ENCODE assay signal across 1 cellular context in the genomic region with DNA sequence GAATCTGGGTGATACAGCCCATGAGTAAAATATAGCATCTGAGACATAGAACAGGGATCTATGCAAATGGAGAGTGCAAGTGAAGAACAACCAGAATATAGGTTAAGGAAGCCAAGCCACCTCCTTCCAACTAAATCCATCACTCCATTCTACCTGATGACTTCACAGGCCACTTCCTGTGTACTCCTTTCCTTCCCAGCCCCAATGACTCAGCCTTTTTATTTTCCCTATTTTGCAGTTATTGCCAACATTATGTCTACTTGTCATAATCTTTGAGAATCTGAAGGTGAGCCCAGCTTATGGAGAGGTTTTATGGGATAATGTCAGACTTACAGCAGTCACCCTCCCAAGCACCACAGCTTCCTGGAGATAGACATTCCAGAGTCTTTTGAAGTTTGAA.
TF ChIP-seq lines count a peak whose summit lies in the region.

No MANE protein-coding gene starts in this region.

TF ChIP-seq in K562, 482 proteins besides CTCF, POLR2A, EP300 and RAD21 (continued from another document):
- TF ChIP-seq, protein P1, sequence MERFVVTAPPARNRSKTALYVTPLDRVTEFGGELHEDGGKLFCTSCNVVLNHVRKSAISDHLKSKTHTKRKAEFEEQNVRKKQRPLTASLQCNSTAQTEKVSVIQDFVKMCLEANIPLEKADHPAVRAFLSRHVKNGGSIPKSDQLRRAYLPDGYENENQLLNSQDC (CRISPR knock-in tag; IDR thresholded peaks at IDR 0.05), result no peak
- TF ChIP-seq MAFF (IDR thresholded peaks at IDR 0.05; ENCODE audit: low read length), result peak; percentile 11; the same call in 1 of the 2 replicates
- TF ChIP-seq MAFG (tag; conservative IDR thresholded peaks at IDR 0.05), result peak; percentile 70
- TF ChIP-seq GABPA (tag; conservative IDR thresholded peaks at IDR 0.05; ENCODE audit: low read depth), result peak; percentile 51
- TF ChIP-seq TGIF2 (CRISPR knock-in tag; IDR thresholded peaks at IDR 0.05), result no peak
- peak; percentile 83 for TF ChIP-seq NFE2 (IDR thresholded peaks at IDR 0.05; ENCODE audit: low read depth)
- TF ChIP-seq, protein P2, sequence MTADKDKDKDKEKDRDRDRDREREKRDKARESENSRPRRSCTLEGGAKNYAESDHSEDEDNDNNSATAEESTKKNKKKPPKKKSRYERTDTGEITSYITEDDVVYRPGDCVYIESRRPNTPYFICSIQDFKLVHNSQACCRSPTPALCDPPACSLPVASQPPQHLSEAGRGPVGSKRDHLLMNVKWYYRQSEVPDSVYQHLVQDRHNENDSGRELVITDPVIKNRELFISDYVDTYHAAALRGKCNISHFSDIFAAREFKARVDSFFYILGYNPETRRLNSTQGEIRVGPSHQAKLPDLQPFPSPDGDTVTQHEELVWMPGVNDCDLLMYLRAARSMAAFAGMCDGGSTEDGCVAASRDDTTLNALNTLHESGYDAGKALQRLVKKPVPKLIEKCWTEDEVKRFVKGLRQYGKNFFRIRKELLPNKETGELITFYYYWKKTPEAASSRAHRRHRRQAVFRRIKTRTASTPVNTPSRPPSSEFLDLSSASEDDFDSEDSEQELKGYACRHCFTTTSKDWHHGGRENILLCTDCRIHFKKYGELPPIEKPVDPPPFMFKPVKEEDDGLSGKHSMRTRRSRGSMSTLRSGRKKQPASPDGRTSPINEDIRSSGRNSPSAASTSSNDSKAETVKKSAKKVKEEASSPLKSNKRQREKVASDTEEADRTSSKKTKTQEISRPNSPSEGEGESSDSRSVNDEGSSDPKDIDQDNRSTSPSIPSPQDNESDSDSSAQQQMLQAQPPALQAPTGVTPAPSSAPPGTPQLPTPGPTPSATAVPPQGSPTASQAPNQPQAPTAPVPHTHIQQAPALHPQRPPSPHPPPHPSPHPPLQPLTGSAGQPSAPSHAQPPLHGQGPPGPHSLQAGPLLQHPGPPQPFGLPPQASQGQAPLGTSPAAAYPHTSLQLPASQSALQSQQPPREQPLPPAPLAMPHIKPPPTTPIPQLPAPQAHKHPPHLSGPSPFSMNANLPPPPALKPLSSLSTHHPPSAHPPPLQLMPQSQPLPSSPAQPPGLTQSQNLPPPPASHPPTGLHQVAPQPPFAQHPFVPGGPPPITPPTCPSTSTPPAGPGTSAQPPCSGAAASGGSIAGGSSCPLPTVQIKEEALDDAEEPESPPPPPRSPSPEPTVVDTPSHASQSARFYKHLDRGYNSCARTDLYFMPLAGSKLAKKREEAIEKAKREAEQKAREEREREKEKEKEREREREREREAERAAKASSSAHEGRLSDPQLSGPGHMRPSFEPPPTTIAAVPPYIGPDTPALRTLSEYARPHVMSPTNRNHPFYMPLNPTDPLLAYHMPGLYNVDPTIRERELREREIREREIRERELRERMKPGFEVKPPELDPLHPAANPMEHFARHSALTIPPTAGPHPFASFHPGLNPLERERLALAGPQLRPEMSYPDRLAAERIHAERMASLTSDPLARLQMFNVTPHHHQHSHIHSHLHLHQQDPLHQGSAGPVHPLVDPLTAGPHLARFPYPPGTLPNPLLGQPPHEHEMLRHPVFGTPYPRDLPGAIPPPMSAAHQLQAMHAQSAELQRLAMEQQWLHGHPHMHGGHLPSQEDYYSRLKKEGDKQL (CRISPR knock-in tag; IDR thresholded peaks at IDR 0.05; ENCODE audit: borderline replicate concordance), result no peak
- TF ChIP-seq ZNF695 (CRISPR knock-in tag; IDR thresholded peaks at IDR 0.05), result no peak
- TF ChIP-seq C11orf30 (IDR thresholded peaks at IDR 0.05; ENCODE audit: low read depth), result peak; percentile 73
- TF ChIP-seq, protein P3, sequence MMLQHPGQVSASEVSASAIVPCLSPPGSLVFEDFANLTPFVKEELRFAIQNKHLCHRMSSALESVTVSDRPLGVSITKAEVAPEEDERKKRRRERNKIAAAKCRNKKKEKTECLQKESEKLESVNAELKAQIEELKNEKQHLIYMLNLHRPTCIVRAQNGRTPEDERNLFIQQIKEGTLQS (IDR thresholded peaks at IDR 0.05), result 0 out of 2 replicates have a peak, but pooled peaks have one; percentile 19
- TF ChIP-seq, protein P3 (CRISPR knock-in tag; conservative IDR thresholded peaks at IDR 0.05), result no peak
- TF ChIP-seq NFE2L1 (tag; IDR thresholded peaks at IDR 0.05; ENCODE audit: borderline replicate concordance, low read depth), result peak; percentile 16; the same call in 1 of the 2 replicates
- TF ChIP-seq ZNF316 (IDR thresholded peaks at IDR 0.05), result peak; percentile 78
